35 cellular contexts compared by ENCODE assay signal in genomic region chr4:110914791-110915190, GRCh38.
"Had no signal": no experiment of that assay in that cellular context is flagged by ENCODE, and none has a peak within 500 bp of the region (broad histone marks: within the 10 kb centered on the region; RNA-seq: fewer than 3 reads in every experiment).

No MANE protein-coding gene starts in this region.

- H3K36me3 ChIP-seq: MG63 had no signal

- H3K9ac ChIP-seq: KMS-11 had no signal

- H3K27ac ChIP-seq: KMS-11 had no signal

- H3K9me3 ChIP-seq: MG63 had no signal

- H3K4me2 ChIP-seq: KMS-11 had no signal

- H3K4me3 ChIP-seq: MG63 had no signal

- H3K27me3 ChIP-seq: MG63 had no signal

- DNase-seq: Karpas-422, Kasumi-1, KG1, MG63, MM.1S, MV-4-11, NCI-H1048, NCI-H1092, NCI-H1092 treated with DMSO at 0.1 percent for 48 hours, NCI-H1105, NCI-H1105 treated with DMSO at 0.1 percent for 48 hours, NCI-H1417, NCI-H1417 treated with DMSO at 0.1 percent for 48 hours, NCI-H1436, NCI-H1436 treated with DMSO at 0.1 percent for 48 hours, NCI-H146, NCI-H1694, NCI-H1694 treated with DMSO at 0.1 percent for 48 hours, NCI-H187, NCI-H187 treated with DMSO at 0.1 percent for 48 hours, NCI-H1930, NCI-H2029, NCI-H2029 treated with DMSO at 0.1 percent for 48 hours, NCI-H2081, NCI-H2081 treated with DMSO at 0.1 percent for 48 hours, NCI-H2107, NCI-H2171, NCI-H2171 treated with DMSO at 0.1 percent for 48 hours, NCI-H2227 treated with DMSO at 0.1 percent for 48 hours, NCI-H226, NCI-H345, NCI-H446, NCI-H446 treated with DMSO at 0.1 percent for 48 hours, NCI-H510A had no signal
